ENCODE assay signal across 26 cellular contexts in the genomic region with DNA sequence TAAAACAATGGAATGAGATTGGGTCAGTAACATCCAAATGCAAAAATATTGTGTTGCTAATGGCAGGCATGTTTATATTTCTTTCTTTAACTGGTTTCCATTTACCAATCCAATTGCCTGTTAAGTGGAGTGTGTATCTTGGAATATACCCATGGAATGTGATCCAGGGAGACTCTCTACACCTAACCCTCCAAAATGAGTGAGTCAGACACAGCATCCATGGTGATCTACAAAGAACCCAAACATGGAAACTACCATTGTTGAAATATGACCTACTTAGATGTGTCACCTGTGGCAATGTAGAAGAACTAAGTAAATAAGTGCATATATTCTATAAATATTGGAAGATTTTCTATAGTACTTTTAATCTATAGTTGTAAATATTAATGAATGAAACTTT.
DNase-seq lines count a peak whose midpoint lies in the region; FAIRE-seq and TF ChIP-seq lines count a peak whose summit lies in the region.
"Had no signal": no experiment of that assay in that cellular context is flagged by ENCODE, and none has a peak within 500 bp of the region (broad histone marks: within the 10 kb centered on the region; RNA-seq: fewer than 3 reads in every experiment).

No MANE protein-coding gene starts in this region.

- no peak for TF ChIP-seq POLR2A in lower leg skin (IDR thresholded peaks at IDR 0.05)

- H3K9me2 ChIP-seq in hepatocyte (replicated peaks; ENCODE audit: insufficient read depth): no peaks in the 10 kb centered on the region

- H3K9me3 ChIP-seq in kidney (ENCODE audit: control insufficient read depth in 1 of 2, low read length in 2 of 2) (no peaks in the 10 kb centered on the region), hepatocyte (ENCODE audit: low read depth) (no peaks in the 10 kb centered on the region)
- H3K9me3 ChIP-seq: mucosa of descending colon, SJCRH30 had no signal

- H3K4me2 ChIP-seq in hepatocyte: no peak overlapping the region

- H3K4me1 ChIP-seq in kidney (ENCODE audit: control insufficient read depth in 1 of 2, insufficient read depth in 1 of 2, low read depth in 1 of 2, low read length in 2 of 2): no peaks in the 10 kb centered on the region
- no peaks in the 10 kb centered on the region for H3K4me1 ChIP-seq in hepatocyte (ENCODE audit: insufficient read depth)
- H3K4me1 ChIP-seq: SJCRH30, stomach had no signal

- FAIRE-seq in kidney (lab: Jason Lieb, UNC): no peak

- DNase-seq in Daoy (ENCODE audit: low read depth): peak; percentile 70
- peak; percentile 49 for DNase-seq in LHCN-M2 (ENCODE audit: low read depth)
- peak; percentile 21 for DNase-seq in brain microvascular endothelial cell
- peak; percentile 60 for DNase-seq in kidney epithelial cell (ENCODE audit: low read depth)
- no peak for DNase-seq in kidney
- DNase-seq in lower leg skin (ENCODE audit: low spot score in 2 of 2): no peak
- DNase-seq in hepatocyte (ENCODE audit: low spot score): no peak
- no peak for DNase-seq in coronary artery (ENCODE audit: low spot score)
- DNase-seq: activated CD4-positive, alpha-beta T cell treated with anti-CD3 and anti-CD28 coated beads, Interleukin-2, amount 50 U/mL, for 1 hour; activated CD8-positive, alpha-beta memory T cell treated with anti-CD3 and anti-CD28 coated beads, Interleukin-2, amount 50 U/mL, for 48 hours; activated gamma-delta T cell treated with Interleukin-2 at 50 U/mL for 16 hours; C1 segment of cervical spinal cord; cerebellar nuclear complex; DMS 273 treated with DMSO at 0.1 percent for 48 hours; effector memory CD8-positive, alpha-beta T cell; HCEC 1CT; left colon; mucosa of descending colon; MV-4-11; NCI-H2081; NCI-H526 treated with DMSO at 0.1 percent for 48 hours; SJCRH30; stimulated activated CD4-positive, alpha-beta T cell treated with anti-CD3 and anti-CD28 coated beads, Interleukin-2, amount 100 ng/mL, for 48 hours; stomach had no signal

- H3K36me3 ChIP-seq in brain microvascular endothelial cell (replicated peaks) (no peaks in the 10 kb centered on the region), kidney epithelial cell (ENCODE audit: control insufficient read depth, insufficient read depth, low read length) (no peaks in the 10 kb centered on the region), kidney (ENCODE audit: control insufficient read depth in 1 of 2, insufficient read depth in 2 of 2, low read length in 2 of 2) (no peaks in the 10 kb centered on the region), hepatocyte (replicated peaks; ENCODE audit: insufficient read depth, low read depth) (no peaks in the 10 kb centered on the region)
- H3K36me3 ChIP-seq: SJCRH30, stomach had no signal

- no peaks in the 10 kb centered on the region for H3K27me3 ChIP-seq in brain microvascular endothelial cell (replicated peaks)
- H3K27me3 ChIP-seq in kidney epithelial cell (ENCODE audit: control insufficient read depth, insufficient read depth, low read length): no peaks in the 10 kb centered on the region
- no peaks in the 10 kb centered on the region for H3K27me3 ChIP-seq in hepatocyte
- H3K27me3 ChIP-seq: SJCRH30, stomach had no signal

- no peak overlapping the region for H2AFZ ChIP-seq in hepatocyte

- TF ChIP-seq CTCF in brain microvascular endothelial cell (IDR thresholded peaks at IDR 0.05; ENCODE audit: low read depth, low read length, missing control alignments): no peak
- TF ChIP-seq CTCF in kidney epithelial cell (IDR thresholded peaks at IDR 0.05; ENCODE audit: insufficient read depth, low read length, poor library complexity, severe bottlenecking): no peak
- no peak for TF ChIP-seq CTCF in kidney (IDR thresholded peaks at IDR 0.05; ENCODE audit: borderline replicate concordance, extremely low read depth, insufficient read depth)
- no peak for TF ChIP-seq CTCF in lower leg skin (IDR thresholded peaks at IDR 0.05)
- TF ChIP-seq CTCF in hepatocyte (IDR thresholded peaks at IDR 0.05; ENCODE audit: poor library complexity): no peak
- no peak for TF ChIP-seq CTCF in coronary artery (IDR thresholded peaks at IDR 0.05)

- in situ Hi-C loops in brain microvascular endothelial cell (cut with HindIII; ENCODE audit: low pct_ligation_motif_present, low sequenced_read_pairs): no loop called here

- no peaks in the 10 kb centered on the region for H4K20me1 ChIP-seq in hepatocyte (ENCODE audit: insufficient read depth, poor library complexity, severe bottlenecking)

- H3K27ac ChIP-seq in brain microvascular endothelial cell (no peak overlapping the region), kidney (ENCODE audit: low read depth in 2 of 2, low read length in 2 of 2) (no peak overlapping the region), hepatocyte (no peak overlapping the region), coronary artery (no peak overlapping the region)
- H3K27ac ChIP-seq: SJCRH30, stomach, VCaP had no signal

- H3K4me3 ChIP-seq in brain microvascular endothelial cell (ENCODE audit: low read depth, low read length) (no peak overlapping the region), kidney epithelial cell (ENCODE audit: low read depth, low read length) (no peak overlapping the region), kidney (ENCODE audit: low read length in 2 of 2) (no peak overlapping the region), lower leg skin (ENCODE audit: low read depth, poor library complexity, severe bottlenecking) (no peak overlapping the region), hepatocyte (no peak overlapping the region), coronary artery (no peak overlapping the region)
- H3K4me3 ChIP-seq: K562, mucosa of descending colon, SJCRH30, stomach had no signal

- no peaks in the 10 kb centered on the region for H3K79me2 ChIP-seq in hepatocyte

- intact Hi-C loops in kidney (cut with DNase I) (no loop called here), lower leg skin (cut with DNase I; ENCODE audit: low total_unique reads) (no loop called here)

- no peak overlapping the region for H3K9ac ChIP-seq in kidney (ENCODE audit: low read length in 2 of 2)

Comparison
In these comparisons a context has a peak if more than half of its experiments do, and no peak if none do; other contexts are left out.
1. DNase-seq: peak in Daoy (single experiment), LHCN-M2 (single experiment), brain microvascular endothelial cell (single experiment) and kidney epithelial cell (single experiment); none in kidney (single experiment), lower leg skin (0 of 2), hepatocyte (single experiment) and coronary artery (single experiment).